8 cellular contexts compared by ENCODE assay signal in the genomic region with DNA sequence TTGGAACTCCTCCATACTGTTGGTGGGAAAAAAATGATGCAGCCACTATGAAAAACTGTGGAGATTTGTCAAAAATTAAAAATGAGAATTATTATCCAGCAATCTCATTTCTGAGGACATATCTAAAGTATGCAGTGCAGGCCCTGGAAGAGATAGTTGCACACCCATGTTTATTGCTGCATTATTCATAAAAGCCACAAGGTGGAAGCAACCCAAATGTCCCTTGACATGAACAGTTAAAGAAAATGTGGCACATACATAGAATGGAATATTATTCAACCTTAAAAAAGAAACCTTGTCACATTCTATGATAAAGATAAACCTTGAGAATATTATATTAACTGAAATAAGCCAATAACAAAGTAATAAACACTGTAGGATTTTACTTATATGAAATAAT.
DNase-seq lines count a peak whose midpoint lies in the region; ATAC-seq and TF ChIP-seq lines count a peak whose summit lies in the region.

No MANE protein-coding gene starts in this region.

- H3K27me3 Mint-ChIP-seq in endodermal cell (ENCODE audit: insufficient read depth) = no peaks in the 10 kb centered on the region
- H3K27me3 Mint-ChIP-seq in activated naive CD4-positive, alpha-beta T cell treated with anti-CD3 and anti-CD28 coated beads for 36 hours (ENCODE audit: low read depth) = peaks cover 7% of the 10 kb centered on the region
- no peaks in the 10 kb centered on the region for H3K27me3 Mint-ChIP-seq in T-helper 2 cell treated with Interferon-gamma antibody and Interleukin-4, amounts not matched to agents 5 μg/mL and 100 μg/mL, for 36 hours (ENCODE audit: low read depth)

- peaks cover 7% of the 10 kb centered on the region for H3K27me3 ChIP-seq in endodermal cell (ENCODE audit: control insufficient read depth, insufficient read depth, low read length, poor library complexity, severe bottlenecking)

- intact Hi-C loops in activated naive CD4-positive, alpha-beta T cell treated with anti-CD3 and anti-CD28 coated beads for 36 hours (cut with micrococcal nuclease) = loop anchor here (1.0 kb wide), 1 partner anchor 213 kb away; no protein-coding TSS in a partner anchor

- TF ChIP-seq CTCF in AG09309 (IDR thresholded peaks at IDR 0.05; ENCODE audit: control insufficient read depth, insufficient read depth, low read depth, low read length, missing control alignments) (peak; percentile 32), endodermal cell (conservative IDR thresholded peaks at IDR 0.05) (peak; percentile 55)

- H3K9me3 Mint-ChIP-seq in endodermal cell = no peaks in the 10 kb centered on the region
- H3K9me3 Mint-ChIP-seq in activated naive CD4-positive, alpha-beta T cell treated with anti-CD3 and anti-CD28 coated beads for 36 hours = no peaks in the 10 kb centered on the region
- no peaks in the 10 kb centered on the region for H3K9me3 Mint-ChIP-seq in T-helper 2 cell treated with Interferon-gamma antibody and Interleukin-4, amounts not matched to agents 5 μg/mL and 100 μg/mL, for 36 hours

- H3K4me1 Mint-ChIP-seq in endodermal cell = no peaks in the 10 kb centered on the region
- no peaks in the 10 kb centered on the region for H3K4me1 Mint-ChIP-seq in activated naive CD4-positive, alpha-beta T cell treated with anti-CD3 and anti-CD28 coated beads for 36 hours (ENCODE audit: low read depth)
- no peaks in the 10 kb centered on the region for H3K4me1 Mint-ChIP-seq in T-helper 2 cell treated with Interferon-gamma antibody and Interleukin-4, amounts not matched to agents 5 μg/mL and 100 μg/mL, for 36 hours (ENCODE audit: low read depth)

- H3K4me1 ChIP-seq in endodermal cell (ENCODE audit: control insufficient read depth, insufficient read depth, low read length) = no peaks in the 10 kb centered on the region

- no peaks in the 10 kb centered on the region for H3K9me3 ChIP-seq in endodermal cell (ENCODE audit: control insufficient read depth, low read length)

- H3K36me3 ChIP-seq in endodermal cell (ENCODE audit: control insufficient read depth, insufficient read depth, low read length) = no peaks in the 10 kb centered on the region

- H3K9ac ChIP-seq in endodermal cell (ENCODE audit: extremely low read depth, low read length, poor library complexity, severe bottlenecking) = no peak overlapping the region

- ATAC-seq in GM18873 (IDR thresholded peaks at IDR 0.05; ENCODE audit: low FRiP score, unreplicated experiment) (peak; percentile 64), GM21447 (IDR thresholded peaks at IDR 0.05; ENCODE audit: unreplicated experiment) (no peak)

- H3K36me3 Mint-ChIP-seq in endodermal cell (ENCODE audit: low read depth) = no peaks in the 10 kb centered on the region
- H3K36me3 Mint-ChIP-seq in activated naive CD4-positive, alpha-beta T cell treated with anti-CD3 and anti-CD28 coated beads for 36 hours (ENCODE audit: low read depth) = no peaks in the 10 kb centered on the region
- no peaks in the 10 kb centered on the region for H3K36me3 Mint-ChIP-seq in T-helper 2 cell treated with Interferon-gamma antibody and Interleukin-4, amounts not matched to agents 5 μg/mL and 100 μg/mL, for 36 hours (ENCODE audit: low read depth)

- no peak overlapping the region for H3K27ac Mint-ChIP-seq in endodermal cell
- H3K27ac Mint-ChIP-seq in activated naive CD4-positive, alpha-beta T cell treated with anti-CD3 and anti-CD28 coated beads for 36 hours = no peak overlapping the region
- no peak overlapping the region for H3K27ac Mint-ChIP-seq in T-helper 2 cell treated with Interferon-gamma antibody and Interleukin-4, amounts not matched to agents 5 μg/mL and 100 μg/mL, for 36 hours

- DNase-seq in AG09309 (ENCODE audit: low read depth) = no peak
- DNase-seq in Kasumi-1 (lab: John Stamatoyannopoulos, UW) = peak; percentile 47 to 63
- no peak for DNase-seq in endodermal cell
- DNase-seq in activated naive CD4-positive, alpha-beta T cell treated with anti-CD3 and anti-CD28 coated beads for 36 hours = no peak
- no peak for DNase-seq in T-helper 2 cell treated with Interferon-gamma antibody and Interleukin-4, amounts not matched to agents 5 μg/mL and 100 μg/mL, for 36 hours (ENCODE audit: low spot score)
- no peak for DNase-seq in KG1 (lab: John Stamatoyannopoulos, UW)

- H3K4me3 ChIP-seq in AG09309 (ENCODE audit: control insufficient read depth, low read depth, low read length) (no peak overlapping the region), endodermal cell (ENCODE audit: low read length) (no peak overlapping the region)

- no peak overlapping the region for H3K27ac ChIP-seq in endodermal cell (ENCODE audit: low read depth, low read length)

- CTCF ChIA-PET in activated naive CD4-positive, alpha-beta T cell treated with anti-CD3 and anti-CD28 coated beads for 36 hours (lab: Charles Lee) = no interaction called here

- H3K4me3 Mint-ChIP-seq in endodermal cell = no peak overlapping the region
- no peak overlapping the region for H3K4me3 Mint-ChIP-seq in activated naive CD4-positive, alpha-beta T cell treated with anti-CD3 and anti-CD28 coated beads for 36 hours
- H3K4me3 Mint-ChIP-seq in T-helper 2 cell treated with Interferon-gamma antibody and Interleukin-4, amounts not matched to agents 5 μg/mL and 100 μg/mL, for 36 hours = no peak overlapping the region

Comparison
In these comparisons a context has a peak if more than half of its experiments do, and no peak if none do; other contexts are left out.
1. DNase-seq: peak in Kasumi-1 (2 of 2); none in AG09309 (single experiment), endodermal cell (single experiment), activated naive CD4-positive, alpha-beta T cell treated with anti-CD3 and anti-CD28 coated beads for 36 hours (single experiment), T-helper 2 cell treated with Interferon-gamma antibody and Interleukin-4, amounts not matched to agents 5 μg/mL and 100 μg/mL, for 36 hours (single experiment) and KG1 (single experiment).